In genomic region chr19:42400404-42400803, GRCh38 we compare ENCODE assay signal across 27 cellular contexts. TPM values are rescaled to one million over a fixed set of nuclear protein-coding genes. Genes with fewer than 3 reads are reported as not detected.
DNase-seq lines count a peak whose midpoint lies in the region; ATAC-seq, FAIRE-seq and TF ChIP-seq lines count a peak whose summit lies in the region.
"Had no signal": no experiment of that assay in that cellular context is flagged by ENCODE, and none has a peak within 500 bp of the region (broad histone marks: within the 10 kb centered on the region; RNA-seq: fewer than 3 reads in every experiment).

No MANE protein-coding gene starts in this region.

- H3K27me3 ChIP-seq in Karpas-422 (ENCODE audit: low read length) (no peaks in the 10 kb centered on the region), osteoblast (ENCODE audit: insufficient read depth, low read length) (no peaks in the 10 kb centered on the region), tibial artery (peaks cover 0 to 20% of the 10 kb centered on the region in 2 donors)
- H3K27me3 ChIP-seq: breast epithelium, heart right ventricle, right lobe of liver had no signal

- peaks cover 5% of the 10 kb centered on the region for H3K36me3 Mint-ChIP-seq in activated CD4-positive, alpha-beta memory T cell treated with anti-CD3 and anti-CD28 coated beads for 36 hours
- peaks cover 22% of the 10 kb centered on the region for H3K36me3 Mint-ChIP-seq in activated CD4-positive, alpha-beta memory T cell treated with anti-CD3 and anti-CD28 coated beads, Interleukin-2, amount 10 ng/mL, durations not matched to agents 7 days and 5 days (ENCODE audit: low read depth)

- H2AFZ ChIP-seq in Karpas-422 (ENCODE audit: low read length): no peak overlapping the region
- H2AFZ ChIP-seq in osteoblast (ENCODE audit: low read length): no peak overlapping the region

- H3K9me3 Mint-ChIP-seq in activated CD4-positive, alpha-beta memory T cell treated with anti-CD3 and anti-CD28 coated beads for 36 hours: no peaks in the 10 kb centered on the region
- no peaks in the 10 kb centered on the region for H3K9me3 Mint-ChIP-seq in activated CD4-positive, alpha-beta memory T cell treated with anti-CD3 and anti-CD28 coated beads, Interleukin-2, amount 10 ng/mL, durations not matched to agents 7 days and 5 days

- intact Hi-C loops in activated CD4-positive, alpha-beta memory T cell treated with anti-CD3 and anti-CD28 coated beads for 36 hours (cut with micrococcal nuclease): no loop called here
- intact Hi-C loops in tibial artery (cut with DNase I; ENCODE audit: low total_unique reads): no loop called here

- POLR2A ChIA-PET in activated CD4-positive, alpha-beta memory T cell treated with anti-CD3 and anti-CD28 coated beads for 36 hours (lab: Charles Lee): no interaction called here
- POLR2A ChIA-PET in activated CD4-positive, alpha-beta memory T cell treated with anti-CD3 and anti-CD28 coated beads, Interleukin-2, amount 10 ng/mL, durations not matched to agents 7 days and 5 days (lab: Charles Lee): interaction anchor here (1.3 to 2.1 kb wide), 3 partner anchors 11 to 20 kb away, joined by 3 to 4 read pairs (median 4); no protein-coding TSS in a partner anchor

- DNase-seq in activated CD4-positive, alpha-beta memory T cell treated with anti-CD3 and anti-CD28 coated beads for 36 hours: no peak
- no peak for DNase-seq in activated CD4-positive, alpha-beta memory T cell treated with anti-CD3 and anti-CD28 coated beads, Interleukin-2, amount 10 ng/mL, durations not matched to agents 7 days and 5 days
- DNase-seq in Karpas-422 (peak; percentile 64), caudate nucleus (lab: John Stamatoyannopoulos, UW) (no peak), osteoblast (ENCODE audit: insufficient read length, low spot score, missing footprints) (peak; percentile 62), urothelium cell line (ENCODE audit: low spot score) (no peak), tibial artery (no peak)
- DNase-seq: activated CD8-positive, alpha-beta memory T cell treated with anti-CD3 and anti-CD28 coated beads for 24 hours; cortex of kidney; GM23248; heart right ventricle; KG1; left ventricle myocardium inferior; NCI-H1092; NCI-H2029 treated with DMSO at 0.1 percent for 48 hours; NCI-H446; NK-92 treated with Interleukin-12 subunit alpha and Interleukin-12 subunit beta, amount 100 ng/mL, for 24 hours; right lobe of liver; stimulated activated CD8-positive, alpha-beta memory T cell treated with anti-CD3 and anti-CD28 coated beads, Interleukin-4, amount 100 ng/mL, for 48 hours had no signal

- no peak for ATAC-seq in GM21515 (IDR thresholded peaks at IDR 0.05; ENCODE audit: unreplicated experiment)
- ATAC-seq: GM12878, heart right ventricle, Panc1, right lobe of liver had no signal

- peaks cover 39% of the 10 kb centered on the region for H3K4me1 Mint-ChIP-seq in activated CD4-positive, alpha-beta memory T cell treated with anti-CD3 and anti-CD28 coated beads for 36 hours (ENCODE audit: low read depth)
- H3K4me1 Mint-ChIP-seq in activated CD4-positive, alpha-beta memory T cell treated with anti-CD3 and anti-CD28 coated beads, Interleukin-2, amount 10 ng/mL, durations not matched to agents 7 days and 5 days: peaks cover 43% of the 10 kb centered on the region

- no peak for FAIRE-seq in urothelium cell line (lab: Jason Lieb, UNC)
- FAIRE-seq: A204.1 had no signal

- H3K4me1 ChIP-seq in Karpas-422 (ENCODE audit: low read length): peaks cover 38% of the 10 kb centered on the region
- H3K4me1 ChIP-seq in osteoblast (ENCODE audit: insufficient read depth, low read length): peaks cover 18% of the 10 kb centered on the region
- H3K4me1 ChIP-seq in tibial artery: peaks cover 0 to 28% (median 23%) of the 10 kb centered on the region in 4 donors
- H3K4me1 ChIP-seq: right lobe of liver had no signal

- H3K9ac ChIP-seq in Karpas-422 (ENCODE audit: low read length): no peak overlapping the region
- H3K9ac ChIP-seq: GM23248 had no signal

- peak overlapping the region; percentile 21 for H3K27ac Mint-ChIP-seq in activated CD4-positive, alpha-beta memory T cell treated with anti-CD3 and anti-CD28 coated beads for 36 hours
- H3K27ac Mint-ChIP-seq in activated CD4-positive, alpha-beta memory T cell treated with anti-CD3 and anti-CD28 coated beads, Interleukin-2, amount 10 ng/mL, durations not matched to agents 7 days and 5 days: no peak overlapping the region

- H4K20me1 ChIP-seq in Karpas-422 (ENCODE audit: insufficient read depth, low read depth, low read length): peaks cover under 1% of the 10 kb centered on the region; the same call in 1 of the 2 replicates
- H4K20me1 ChIP-seq in osteoblast (ENCODE audit: insufficient read depth, low read length): peaks cover 5% of the 10 kb centered on the region

- H3K9me3 ChIP-seq in Karpas-422 (ENCODE audit: low read length): no peaks in the 10 kb centered on the region
- H3K9me3 ChIP-seq in osteoblast (ENCODE audit: low read depth, low read length): no peaks in the 10 kb centered on the region
- H3K9me3 ChIP-seq in tibial artery: no peaks in the 10 kb centered on the region
- H3K9me3 ChIP-seq: breast epithelium, heart right ventricle, left ventricle myocardium inferior, right lobe of liver had no signal

- H3K4me3 ChIP-seq in Karpas-422 (ENCODE audit: low read length): no peak overlapping the region
- H3K4me3 ChIP-seq in osteoblast (ENCODE audit: insufficient read depth, low read length): no peak overlapping the region
- no peak overlapping the region for H3K4me3 ChIP-seq in tibial artery
- H3K4me3 ChIP-seq: right lobe of liver had no signal

- no peaks in the 10 kb centered on the region for H3K9me2 ChIP-seq in Karpas-422 (replicated peaks; ENCODE audit: insufficient read depth, low read length)

- H3K36me3 ChIP-seq in Karpas-422 (ENCODE audit: insufficient read depth, low read length) (peaks cover 6% of the 10 kb centered on the region), osteoblast (ENCODE audit: insufficient read depth, low read length) (no peaks in the 10 kb centered on the region), tibial artery (no peaks in the 10 kb centered on the region)
- H3K36me3 ChIP-seq: breast epithelium, right lobe of liver had no signal

- TF ChIP-seq CTCF in osteoblast (IDR thresholded peaks at IDR 0.05; ENCODE audit: extremely low read depth, low read depth, low read length) (no peak), tibial artery (IDR thresholded peaks at IDR 0.05) (no peak)

- H3K4me3 Mint-ChIP-seq in activated CD4-positive, alpha-beta memory T cell treated with anti-CD3 and anti-CD28 coated beads for 36 hours: no peak overlapping the region
- H3K4me3 Mint-ChIP-seq in activated CD4-positive, alpha-beta memory T cell treated with anti-CD3 and anti-CD28 coated beads, Interleukin-2, amount 10 ng/mL, durations not matched to agents 7 days and 5 days: no peak overlapping the region

- CTCF ChIA-PET in activated CD4-positive, alpha-beta memory T cell treated with anti-CD3 and anti-CD28 coated beads for 36 hours (lab: Charles Lee): interaction anchor here (0.5 to 4.5 kb wide), 10 partner anchors 10 to 292 kb away, joined by 3 to 17 read pairs (median 4); partner anchors contain the start of gene POU2F2
- CTCF ChIA-PET in activated CD4-positive, alpha-beta memory T cell treated with anti-CD3 and anti-CD28 coated beads, Interleukin-2, amount 10 ng/mL, durations not matched to agents 7 days and 5 days (lab: Charles Lee): interaction anchor here (0.6 to 2.4 kb wide), 9 partner anchors 9 to 1770 kb away, joined by 3 to 12 read pairs (median 5); partner anchors contain the start of gene POU2F2

- no peak overlapping the region for H3K4me2 ChIP-seq in Karpas-422 (ENCODE audit: low read depth, low read length, poor library complexity, severe bottlenecking)
- H3K4me2 ChIP-seq in osteoblast (ENCODE audit: insufficient read depth, low read length): no peak overlapping the region

- no peaks in the 10 kb centered on the region for H3K27me3 Mint-ChIP-seq in activated CD4-positive, alpha-beta memory T cell treated with anti-CD3 and anti-CD28 coated beads for 36 hours
- no peaks in the 10 kb centered on the region for H3K27me3 Mint-ChIP-seq in activated CD4-positive, alpha-beta memory T cell treated with anti-CD3 and anti-CD28 coated beads, Interleukin-2, amount 10 ng/mL, durations not matched to agents 7 days and 5 days

- H3K27ac ChIP-seq in Karpas-422 (ENCODE audit: low read length) (no peak overlapping the region), caudate nucleus (ENCODE audit: low read depth, low read length) (peak overlapping the region; percentile 16), osteoblast (ENCODE audit: low read depth, low read length) (no peak overlapping the region), tibial artery (no peak overlapping the region)
- H3K27ac ChIP-seq: GM23248, right lobe of liver had no signal

- H3K79me2 ChIP-seq in Karpas-422 (ENCODE audit: low read length) (peaks cover 10% of the 10 kb centered on the region), osteoblast (ENCODE audit: insufficient read depth, low read length) (peaks cover 7% of the 10 kb centered on the region)

RNA-seq across cellular contexts. Expression of gene CNFN, which starts 10.3 kb away (rescaled TPM):
- total RNA-seq in activated CD4-positive, alpha-beta memory T cell treated with anti-CD3 and anti-CD28 coated beads for 36 hours: not detected
- not detected for total RNA-seq in activated CD4-positive, alpha-beta memory T cell treated with anti-CD3 and anti-CD28 coated beads, Interleukin-2, amount 10 ng/mL, durations not matched to agents 7 days and 5 days
- total RNA-seq in Karpas-422 (2014; rRNA removed; shearing (Covaris generic); ENCODE audit: low replicate concordance): not detected in 2 replicates
- not detected in 2 replicates for total RNA-seq in osteoblast
- total RNA-seq: GM12878, GM23248, right lobe of liver, urinary bladder had no signal

RNA-seq across cellular contexts. Expression of gene LIPE, which starts 26.8 kb away (rescaled TPM):
- 10 to 100 TPM; 31.6 to 31.8 TPM for total RNA-seq in activated CD4-positive, alpha-beta memory T cell treated with anti-CD3 and anti-CD28 coated beads for 36 hours
- 10 to 100 TPM; 34.7 to 37.2 TPM for total RNA-seq in activated CD4-positive, alpha-beta memory T cell treated with anti-CD3 and anti-CD28 coated beads, Interleukin-2, amount 10 ng/mL, durations not matched to agents 7 days and 5 days
- 16.3 and 50.6 TPM in 2 replicates for total RNA-seq in Karpas-422 (2014; rRNA removed; shearing (Covaris generic); ENCODE audit: low replicate concordance)
- total RNA-seq in osteoblast: 1.8 and 2.7 TPM in 2 replicates
- total RNA-seq: SK-MEL-5 had no signal

RNA-seq across cellular contexts. Expression of gene CXCL17, which starts 42.3 kb away (rescaled TPM):
- total RNA-seq in activated CD4-positive, alpha-beta memory T cell treated with anti-CD3 and anti-CD28 coated beads for 36 hours: not detected
- total RNA-seq in activated CD4-positive, alpha-beta memory T cell treated with anti-CD3 and anti-CD28 coated beads, Interleukin-2, amount 10 ng/mL, durations not matched to agents 7 days and 5 days: not detected
- not detected in 2 replicates for total RNA-seq in Karpas-422 (2014; rRNA removed; shearing (Covaris generic); ENCODE audit: low replicate concordance)
- not detected in 2 replicates for total RNA-seq in osteoblast
- total RNA-seq: GM12878, GM23248, heart right ventricle, left ventricle myocardium inferior, subcutaneous adipose tissue had no signal

Comparison
In these comparisons a context has a peak if more than half of its experiments do, and no peak if none do; other contexts are left out.
1. DNase-seq: peak in Karpas-422 (single experiment) and osteoblast (single experiment); none in activated CD4-positive, alpha-beta memory T cell treated with anti-CD3 and anti-CD28 coated beads for 36 hours (single experiment), activated CD4-positive, alpha-beta memory T cell treated with anti-CD3 and anti-CD28 coated beads, Interleukin-2, amount 10 ng/mL, durations not matched to agents 7 days and 5 days (single experiment), caudate nucleus (0 of 61), urothelium cell line (single experiment) and tibial artery (0 of 2).